8 cellular contexts compared by ENCODE assay signal in genomic region chr7:111407258-111407657, GRCh38.
"Had no signal": no experiment of that assay in that cellular context is flagged by ENCODE, and none has a peak within 500 bp of the region (broad histone marks: within the 10 kb centered on the region; RNA-seq: fewer than 3 reads in every experiment).

No MANE protein-coding gene starts in this region.

- DNase-seq: GDM1, GF-D8 had no signal

- FAIRE-seq: G401.6, GM12891, GM12892, GM18507, GM19239 had no signal

- H3K4me3 ChIP-seq: GM12878 had no signal

- ATAC-seq: GM12878 had no signal
